ENCODE assay signal across 8 cellular contexts in the genomic region with DNA sequence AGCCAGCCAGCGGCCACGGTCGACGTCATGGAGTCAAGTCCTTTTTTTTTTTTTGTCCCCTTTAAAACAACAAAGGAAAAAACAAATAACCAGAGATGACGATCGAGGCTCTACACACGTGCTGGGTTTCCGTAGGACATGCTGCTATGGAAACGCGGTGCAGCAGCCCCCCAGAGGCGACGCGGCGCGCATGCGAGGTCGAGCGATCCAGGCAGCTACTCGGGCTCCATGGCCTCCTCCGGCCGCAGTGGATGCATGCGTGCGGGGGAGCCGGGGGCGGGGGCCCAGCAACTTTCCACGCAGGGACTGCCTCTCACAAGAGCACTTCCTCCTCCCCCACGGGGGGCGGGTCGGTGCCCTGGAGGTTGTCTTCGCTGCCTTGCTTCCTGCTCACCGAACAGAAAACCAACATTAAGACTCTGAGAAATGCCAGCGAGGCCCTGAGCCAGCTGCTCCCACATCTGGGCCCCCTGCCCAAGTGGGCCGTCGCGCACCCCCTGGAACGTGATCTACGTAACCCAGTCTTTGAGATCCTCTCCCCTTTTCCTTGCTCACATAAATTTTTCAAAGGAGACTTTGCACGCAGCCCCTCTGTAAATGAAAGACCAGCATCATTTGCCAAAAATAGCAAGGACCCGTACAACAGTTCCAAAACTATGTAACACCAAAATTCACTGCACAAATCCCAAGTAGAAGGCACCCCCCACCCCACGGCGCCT. TPM values are rescaled to one million over a fixed set of nuclear protein-coding genes. Genes with fewer than 3 reads are reported as not detected.
DNase-seq lines count a peak whose midpoint lies in the region; ATAC-seq and TF ChIP-seq lines count a peak whose summit lies in the region.

No MANE protein-coding gene starts in this region.

- DNase-seq in WTC11 (ENCODE audit: low spot score) (peak; percentile 50), body of pancreas (peak in 3 of 4 donors; percentile 31 to 60 (median 47)), mesenchymal stem cell (no peak), NCI-H345 treated with DMSO at 0.1 percent for 48 hours (lab: John Stamatoyannopoulos, UW; ENCODE audit: unreplicated experiment) (no peak)
- DNase-seq in stimulated activated CD8-positive, alpha-beta memory T cell treated with anti-CD3 and anti-CD28 coated beads, Interleukin-2, amount 100 ng/mL, for 1 hour (ENCODE audit: low read depth in 2 of 2): peak; percentile 83 to 85

- H3K27ac Mint-ChIP-seq in WTC11: 0 out of 2 replicates have a peak overlapping the region, but pooled peaks have one; percentile 29

- no peak overlapping the region for H3K23ac ChIP-seq in mesenchymal stem cell (ENCODE audit: low read length in 2 of 2)

- H3K9me3 ChIP-seq in BLaER1 treated with 17β-estradiol and CSF1 and Interleukin-3, amounts not matched to agents 10 nM and 100 nM (replicated peaks in 1 of 11): no peaks in the 10 kb centered on the region
- H3K9me3 ChIP-seq in body of pancreas (no peaks in the 10 kb centered on the region), mesenchymal stem cell (ENCODE audit: control insufficient read depth, low read length) (no peaks in the 10 kb centered on the region)

- no peak for TF ChIP-seq CTCF in WTC11 (IDR thresholded peaks at IDR 0.05)
- no peak for TF ChIP-seq CTCF in body of pancreas (IDR thresholded peaks at IDR 0.05)

- H2BK5ac ChIP-seq in mesenchymal stem cell (ENCODE audit: low read depth, low read length, poor library complexity, severe bottlenecking): no peak overlapping the region

- no peak overlapping the region for H3K4me3 Mint-ChIP-seq in WTC11

- H3K27me3 Mint-ChIP-seq in WTC11 (ENCODE audit: low read depth): no peaks in the 10 kb centered on the region

- peaks cover 39% of the 10 kb centered on the region for H3K4me1 Mint-ChIP-seq in WTC11

- peak overlapping the region; percentile 48 to 88 (median 76) for H3K4me2 ChIP-seq in BLaER1 treated with 17β-estradiol and CSF1 and Interleukin-3, amounts not matched to agents 10 nM and 100 nM
- no peak overlapping the region for H3K4me2 ChIP-seq in mesenchymal stem cell (ENCODE audit: low read length, poor library complexity, severe bottlenecking)

- peaks cover 0 to 50% (median 0%) of the 10 kb centered on the region in 11 experiments; a peak in 5 of 22 replicates for H4K20me1 ChIP-seq in BLaER1 treated with 17β-estradiol and CSF1 and Interleukin-3, amounts not matched to agents 10 nM and 100 nM

- peak overlapping the region in 8 of 11 experiments; percentile 4 to 39 (median 22); a peak in 10 of 22 replicates for H3K9ac ChIP-seq in BLaER1 treated with 17β-estradiol and CSF1 and Interleukin-3, amounts not matched to agents 10 nM and 100 nM
- H3K9ac ChIP-seq in mesenchymal stem cell (ENCODE audit: low read length): peak overlapping the region; percentile 32

- no peaks in the 10 kb centered on the region for H3K9me3 Mint-ChIP-seq in WTC11

- ATAC-seq in WTC11 (peak; percentile 33), body of pancreas (no peak), GM21576 (IDR thresholded peaks at IDR 0.05; ENCODE audit: unreplicated experiment) (no peak), HG03571 (IDR thresholded peaks at IDR 0.05; ENCODE audit: unreplicated experiment) (no peak)

- peaks cover 16% of the 10 kb centered on the region for H3K36me3 Mint-ChIP-seq in WTC11

- no peak overlapping the region for H2BK120ac ChIP-seq in mesenchymal stem cell (ENCODE audit: low read depth, low read length)

- WGBS in body of pancreas, 2 donors: 73 to 92% methylated on average over 37 to 41 of the region's 41 CpGs
- WGBS in mesenchymal stem cell: 89% methylated on average over 41 of the region's 41 CpGs

- no peak overlapping the region for H2AK5ac ChIP-seq in mesenchymal stem cell (ENCODE audit: low read length, severe bottlenecking)

- H2AFZ ChIP-seq in mesenchymal stem cell (ENCODE audit: low read depth, low read length): no peak overlapping the region

- no peaks in the 10 kb centered on the region for H3K27me3 ChIP-seq in BLaER1 treated with 17β-estradiol and CSF1 and Interleukin-3, amounts not matched to agents 10 nM and 100 nM
- H3K27me3 ChIP-seq in body of pancreas (no peaks in the 10 kb centered on the region), mesenchymal stem cell (ENCODE audit: control insufficient read depth in 1 of 2, insufficient read depth in 1 of 2, low read length in 2 of 2) (no peaks in the 10 kb centered on the region)

- H2BK12ac ChIP-seq in mesenchymal stem cell (ENCODE audit: low read length in 2 of 2): no peak overlapping the region

- peaks cover 55 to 98% (median 85%) of the 10 kb centered on the region in 11 experiments for H3K36me3 ChIP-seq in BLaER1 treated with 17β-estradiol and CSF1 and Interleukin-3, amounts not matched to agents 10 nM and 100 nM
- H3K36me3 ChIP-seq in body of pancreas (replicated peaks in 1 of 2; ENCODE audit: insufficient read depth in 1 of 2, low read depth in 2 of 2) (peaks cover 0 to 1% of the 10 kb centered on the region in 2 donors), mesenchymal stem cell (ENCODE audit: control insufficient read depth in 1 of 2, insufficient read depth in 2 of 2, low read depth in 1 of 2, low read length in 2 of 2) (peaks cover 49 to 65% of the 10 kb centered on the region in 2 experiments)

- H2BK15ac ChIP-seq in mesenchymal stem cell (ENCODE audit: low read depth, poor library complexity, severe bottlenecking): no peak overlapping the region

- H3K4me1 ChIP-seq in BLaER1 treated with 17β-estradiol and CSF1 and Interleukin-3, amounts not matched to agents 10 nM and 100 nM: peaks cover 41 to 62% (median 43%) of the 10 kb centered on the region in 10 experiments
- H3K4me1 ChIP-seq in body of pancreas (peaks cover 27% of the 10 kb centered on the region), mesenchymal stem cell (ENCODE audit: control insufficient read depth, insufficient read depth, low read depth, low read length) (peaks cover 18% of the 10 kb centered on the region)

- H3K27ac ChIP-seq in BLaER1 treated with 17β-estradiol and CSF1 and Interleukin-3, amounts not matched to agents 10 nM and 100 nM: peak overlapping the region in 10 of 11 experiments; percentile 1 to 82 (median 72); a peak in 14 of 22 replicates
- H3K27ac ChIP-seq in body of pancreas: no peak overlapping the region
- H3K27ac ChIP-seq in mesenchymal stem cell (ENCODE audit: low read length, poor library complexity, severe bottlenecking): no peak overlapping the region

- H3K4ac ChIP-seq in mesenchymal stem cell (ENCODE audit: low read depth in 1 of 2, low read length in 2 of 2): no peak overlapping the region

- H4K8ac ChIP-seq in mesenchymal stem cell (ENCODE audit: low read length): no peak overlapping the region

- no peak overlapping the region for H4K91ac ChIP-seq in mesenchymal stem cell (ENCODE audit: low read length)

- no peak overlapping the region for H3K4me3 ChIP-seq in BLaER1 treated with 17β-estradiol and CSF1 and Interleukin-3, amounts not matched to agents 10 nM and 100 nM
- H3K4me3 ChIP-seq in body of pancreas: no peak overlapping the region
- no peak overlapping the region for H3K4me3 ChIP-seq in mesenchymal stem cell (ENCODE audit: insufficient read depth in 1 of 2, low read depth in 1 of 2, low read length in 2 of 2)

- POLR2A ChIA-PET in WTC11 (lab: Charles Lee): interaction anchor here (0.6 kb wide), 1 partner anchor 486 kb away, joined by 10 read pairs; no protein-coding TSS in a partner anchor

- H3K14ac ChIP-seq in mesenchymal stem cell (ENCODE audit: low read length in 2 of 2): no peak overlapping the region

- CTCF ChIA-PET in WTC11 (lab: Charles Lee): interaction anchor here (1.4 to 2.0 kb wide), 2 partner anchors 55 to 57 kb away, joined by 3 to 9 read pairs; partner anchors contain the start of gene CAMKK2

- no peak for TF ChIP-seq POLR2A in body of pancreas (IDR thresholded peaks at IDR 0.05)

- H3K79me1 ChIP-seq in mesenchymal stem cell (replicated peaks; ENCODE audit: low read length, poor library complexity, severe bottlenecking): no peaks in the 10 kb centered on the region

- H3K18ac ChIP-seq in mesenchymal stem cell (ENCODE audit: low read depth in 1 of 2, low read length in 2 of 2): no peak overlapping the region

- intact Hi-C loops in body of pancreas (cut with DNase I): no loop called here

TF ChIP-seq in WTC11, 78 proteins besides CTCF, POLR2A, EP300 and RAD21:
- TF ChIP-seq OVOL2 (CRISPR knock-in tag; IDR thresholded peaks at IDR 0.05; ENCODE audit: borderline replicate concordance) (no peak), SP1 (CRISPR knock-in tag; conservative IDR thresholded peaks at IDR 0.05) (0 out of 2 replicates have a peak, but pooled peaks have one; percentile 17)
- TF ChIP-seq, protein P1, sequence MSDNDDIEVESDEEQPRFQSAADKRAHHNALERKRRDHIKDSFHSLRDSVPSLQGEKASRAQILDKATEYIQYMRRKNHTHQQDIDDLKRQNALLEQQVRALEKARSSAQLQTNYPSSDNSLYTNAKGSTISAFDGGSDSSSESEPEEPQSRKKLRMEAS (CRISPR knock-in tag; IDR thresholded peaks at IDR 0.05): 0 out of 2 replicates have a peak, but pooled peaks have one; percentile 26

RNA-seq across cellular contexts. Expression of gene P2RX4, which starts 30.7 kb away (rescaled TPM):
- total RNA-seq in WTC11 (2021): 13.9 to 14.6 TPM (median 14.3 TPM) in 3 replicates
- 10 to 100 TPM; 50.1 to 58.1 TPM for total RNA-seq in body of pancreas
- polyA plus RNA-seq in mesenchymal stem cell (2013, experiment 1 of 2): 33.2 TPM
- polyA plus RNA-seq in mesenchymal stem cell (2013, experiment 2 of 2): 33.2 TPM

RNA-seq across cellular contexts. Expression of gene CAMKK2, which starts 55.9 kb away (rescaled TPM):
- total RNA-seq in WTC11 (2021): 32.6 to 36.5 TPM (median 33.4 TPM) in 3 replicates
- total RNA-seq in body of pancreas: 10 to 100 TPM; 17.4 to 70.5 TPM
- 18.1 TPM for polyA plus RNA-seq in mesenchymal stem cell (2013, experiment 1 of 2)
- 17.5 TPM for polyA plus RNA-seq in mesenchymal stem cell (2013, experiment 2 of 2)

Comparison
In these comparisons a context has a peak if more than half of its experiments do, and no peak if none do; other contexts are left out.
1. H3K27ac ChIP-seq: peak in BLaER1 treated with 17β-estradiol and CSF1 and Interleukin-3, amounts not matched to agents 10 nM and 100 nM (10 of 11); none in body of pancreas (0 of 4) and mesenchymal stem cell (single experiment).
2. DNase-seq: peak in WTC11 (single experiment), body of pancreas (3 of 4) and stimulated activated CD8-positive, alpha-beta memory T cell treated with anti-CD3 and anti-CD28 coated beads, Interleukin-2, amount 100 ng/mL, for 1 hour (2 of 2); none in mesenchymal stem cell (single experiment) and NCI-H345 treated with DMSO at 0.1 percent for 48 hours (single experiment).